23 cellular contexts compared by ENCODE assay signal in the genomic region with DNA sequence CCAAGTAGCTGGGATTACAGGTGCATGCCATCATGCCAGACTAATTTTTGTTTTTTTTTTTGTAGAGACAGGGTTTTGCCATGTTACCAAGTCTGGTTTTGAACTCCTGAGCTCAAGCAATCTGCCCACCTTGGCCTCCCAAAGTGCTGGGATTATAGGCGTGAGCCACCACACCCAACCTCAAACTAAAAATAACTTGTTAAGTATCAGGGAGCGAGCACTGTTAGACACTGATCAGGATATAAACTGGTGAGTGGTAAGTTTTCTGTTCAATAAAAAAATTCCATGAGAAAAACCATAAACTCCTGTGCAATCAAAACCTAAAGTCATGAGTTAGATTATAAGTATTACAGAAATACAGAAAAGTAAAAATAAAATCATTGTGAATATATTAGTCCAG. TPM values are rescaled to one million over a fixed set of nuclear protein-coding genes. Genes with fewer than 3 reads are reported as not detected.
"Had no signal": no experiment of that assay in that cellular context is flagged by ENCODE, and none has a peak within 500 bp of the region (broad histone marks: within the 10 kb centered on the region; RNA-seq: fewer than 3 reads in every experiment).

No MANE protein-coding gene starts in this region.

- H3K9me3 ChIP-seq: heart left ventricle, neutrophil, pancreas, SK-N-SH had no signal

- H3K4me3 ChIP-seq: heart left ventricle, pancreas had no signal

- H3K4me2 ChIP-seq: SK-N-SH had no signal

- H3K9ac ChIP-seq: SK-N-SH had no signal

- H3K4me1 ChIP-seq: pancreas had no signal

- H3K4me3 Mint-ChIP-seq: activated B cell treated with CpG ODN at 0.5 μM for 24 hours; activated CD4-positive, alpha-beta memory T cell treated with anti-CD3 and anti-CD28 coated beads, Interleukin-2, amount 10 ng/mL, durations not matched to agents 7 days and 5 days; memory B cell; naive thymus-derived CD4-positive, alpha-beta T cell; T-cell had no signal

- ATAC-seq: naive thymus-derived CD4-positive, alpha-beta T cell; pancreas; stimulated activated naive CD8-positive, alpha-beta T cell treated with anti-CD3 and anti-CD28 coated beads, Interleukin-15, Interleukin-2, amounts not matched to agents 100 U/mL and 50 U/mL, for 24 hours; T-cell had no signal

- H3K9me3 Mint-ChIP-seq: activated B cell treated with CpG ODN at 0.5 μM for 24 hours; activated CD4-positive, alpha-beta memory T cell treated with anti-CD3 and anti-CD28 coated beads, Interleukin-2, amount 10 ng/mL, durations not matched to agents 7 days and 5 days; memory B cell; T-cell; type B pancreatic cell had no signal

- FAIRE-seq: endometrium, pancreas had no signal

- H3K27ac Mint-ChIP-seq: activated B cell treated with CpG ODN at 0.5 μM for 24 hours; activated CD4-positive, alpha-beta memory T cell treated with anti-CD3 and anti-CD28 coated beads, Interleukin-2, amount 10 ng/mL, durations not matched to agents 7 days and 5 days; naive thymus-derived CD4-positive, alpha-beta T cell; T-cell had no signal

- H3K27me3 Mint-ChIP-seq: activated B cell treated with CpG ODN at 0.5 μM for 24 hours; activated CD4-positive, alpha-beta memory T cell treated with anti-CD3 and anti-CD28 coated beads, Interleukin-2, amount 10 ng/mL, durations not matched to agents 7 days and 5 days; memory B cell; naive thymus-derived CD4-positive, alpha-beta T cell; T-cell; type B pancreatic cell had no signal

- H3K27ac ChIP-seq: brain microvascular endothelial cell, heart left ventricle, neutrophil, pancreas had no signal

- DNase-seq: activated B cell treated with CpG ODN at 0.5 μM for 24 hours; activated CD4-positive, alpha-beta memory T cell treated with anti-CD3 and anti-CD28 coated beads, Interleukin-2, amount 10 ng/mL, durations not matched to agents 7 days and 5 days; activated CD4-positive, alpha-beta T cell treated with anti-CD3 and anti-CD28 coated beads for 48 hours; activated CD8-positive, alpha-beta memory T cell treated with anti-CD3 and anti-CD28 coated beads, Interleukin-2, amount 50 U/mL, for 48 hours; activated gamma-delta T cell treated with Interleukin-2 at 50 U/mL for 16 hours; activated T-cell treated with anti-CD3 and anti-CD28 coated beads, Interleukin-2, amount 50 U/mL, for 48 hours; aorta; central memory CD4-positive, alpha-beta T cell; erythroblast; foreskin melanocyte; heart left ventricle; naive thymus-derived CD4-positive, alpha-beta T cell; pancreas; SK-N-SH; stimulated activated CD8-positive, alpha-beta memory T cell treated with anti-CD3 and anti-CD28 coated beads, Interleukin-4, amount 100 ng/mL, for 48 hours; stimulated activated naive CD8-positive, alpha-beta T cell treated with anti-CD3 and anti-CD28 coated beads, Interleukin-15, Interleukin-2, amounts not matched to agents 100 U/mL and 50 U/mL, for 24 hours; T-cell had no signal

- H3K36me3 ChIP-seq: brain microvascular endothelial cell, pancreas had no signal

- H3K27me3 ChIP-seq: brain microvascular endothelial cell, heart left ventricle, neutrophil, pancreas had no signal

RNA-seq across cellular contexts. Expression of gene SYCP3, which starts 44.6 kb away (rescaled TPM):
- total RNA-seq: heart left ventricle, kidney epithelial cell had no signal
